Comparison of ENCODE assay signal across 1 cellular context in the genomic region with DNA sequence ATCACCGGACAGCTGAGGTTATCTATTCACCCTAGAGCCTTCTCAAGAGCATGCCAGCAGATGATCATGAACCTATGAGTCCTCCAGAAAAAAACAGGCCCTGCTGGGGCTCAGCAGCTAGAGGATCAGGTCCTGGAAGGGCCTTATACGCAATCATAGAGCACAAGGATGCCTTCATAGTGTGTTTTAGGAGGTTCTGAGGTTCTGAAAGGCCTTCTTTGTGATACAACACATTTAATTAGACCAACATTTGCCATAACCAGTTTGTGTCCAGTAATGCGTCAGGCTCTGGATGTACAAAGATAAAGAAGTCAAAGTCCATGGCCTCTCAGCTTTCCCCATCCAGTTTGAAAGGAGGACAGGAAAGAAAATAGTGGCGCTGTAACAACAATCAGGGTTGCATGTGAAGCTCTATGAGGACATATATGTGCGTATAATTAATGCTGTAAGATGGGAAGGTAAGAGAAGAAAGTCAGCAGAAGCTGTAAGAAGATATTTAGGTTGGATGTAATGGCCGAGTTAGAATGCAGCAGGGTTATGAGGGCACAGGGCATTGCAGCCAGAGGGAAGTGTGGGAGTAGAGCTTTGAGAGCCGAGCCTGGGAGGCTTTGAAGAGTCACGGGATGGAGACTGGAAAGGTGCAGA.
TF ChIP-seq lines count a peak whose summit lies in the region.

No MANE protein-coding gene starts in this region.

TF ChIP-seq in HepG2, 621 proteins besides CTCF, POLR2A, EP300 and RAD21 (continued from another document and continues in another):
- TF ChIP-seq, protein P1, sequence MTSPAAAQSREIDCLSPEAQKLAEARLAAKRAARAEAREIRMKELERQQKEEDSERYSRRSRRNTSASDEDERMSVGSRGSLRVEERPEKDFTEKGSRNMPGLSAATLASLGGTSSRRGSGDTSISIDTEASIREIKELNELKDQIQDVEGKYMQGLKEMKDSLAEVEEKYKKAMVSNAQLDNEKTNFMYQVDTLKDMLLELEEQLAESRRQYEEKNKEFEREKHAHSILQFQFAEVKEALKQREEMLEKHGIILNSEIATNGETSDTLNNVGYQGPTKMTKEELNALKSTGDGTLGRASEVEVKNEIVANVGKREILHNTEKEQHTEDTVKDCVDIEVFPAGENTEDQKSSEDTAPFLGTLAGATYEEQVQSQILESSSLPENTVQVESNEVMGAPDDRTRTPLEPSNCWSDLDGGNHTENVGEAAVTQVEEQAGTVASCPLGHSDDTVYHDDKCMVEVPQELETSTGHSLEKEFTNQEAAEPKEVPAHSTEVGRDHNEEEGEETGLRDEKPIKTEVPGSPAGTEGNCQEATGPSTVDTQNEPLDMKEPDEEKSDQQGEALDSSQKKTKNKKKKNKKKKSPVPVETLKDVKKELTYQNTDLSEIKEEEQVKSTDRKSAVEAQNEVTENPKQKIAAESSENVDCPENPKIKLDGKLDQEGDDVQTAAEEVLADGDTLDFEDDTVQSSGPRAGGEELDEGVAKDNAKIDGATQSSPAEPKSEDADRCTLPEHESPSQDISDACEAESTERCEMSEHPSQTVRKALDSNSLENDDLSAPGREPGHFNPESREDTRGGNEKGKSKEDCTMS (CRISPR knock-in tag; conservative IDR thresholded peaks at IDR 0.05): no peak
- TF ChIP-seq, protein P2, sequence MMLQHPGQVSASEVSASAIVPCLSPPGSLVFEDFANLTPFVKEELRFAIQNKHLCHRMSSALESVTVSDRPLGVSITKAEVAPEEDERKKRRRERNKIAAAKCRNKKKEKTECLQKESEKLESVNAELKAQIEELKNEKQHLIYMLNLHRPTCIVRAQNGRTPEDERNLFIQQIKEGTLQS (CRISPR knock-in tag; IDR thresholded peaks at IDR 0.05): peak; percentile 28; the same call in 1 of the 2 replicates
- TF ChIP-seq IRF2 (CRISPR knock-in tag; IDR thresholded peaks at IDR 0.05) (peak; percentile 48; the same call in 1 of the 2 replicates), ZKSCAN8 (CRISPR knock-in tag; IDR thresholded peaks at IDR 0.05; ENCODE audit: borderline replicate concordance) (peak; percentile 65; the same call in 1 of the 2 replicates), SSRP1 (CRISPR knock-in tag; IDR thresholded peaks at IDR 0.05) (peak; percentile 92), TBX2 (CRISPR knock-in tag; IDR thresholded peaks at IDR 0.05; ENCODE audit: borderline replicate concordance) (peak; percentile 71), TGIF2 (CRISPR knock-in tag; IDR thresholded peaks at IDR 0.05) (0 out of 2 replicates have a peak, but pooled peaks have one; percentile 49), PPARG (CRISPR knock-in tag; conservative IDR thresholded peaks at IDR 0.05) (peak; percentile 70), ZNF550 (CRISPR knock-in tag; IDR thresholded peaks at IDR 0.05; ENCODE audit: borderline replicate concordance) (no peak), THAP11 (CRISPR knock-in tag; IDR thresholded peaks at IDR 0.05) (0 out of 2 replicates have a peak, but pooled peaks have one; percentile 33), SIX4 (CRISPR knock-in tag; IDR thresholded peaks at IDR 0.05) (peak; percentile 89), ZSCAN29 (CRISPR knock-in tag; conservative IDR thresholded peaks at IDR 0.05) (0 out of 2 replicates have a peak, but pooled peaks have one; percentile 31), FOXK2 (IDR thresholded peaks at IDR 0.05) (no peak), RCOR2 (CRISPR knock-in tag; IDR thresholded peaks at IDR 0.05) (peak; percentile 85), EHMT2 (IDR thresholded peaks at IDR 0.05; ENCODE audit: borderline replicate concordance, low read depth, low read length) (0 out of 2 replicates have a peak, but pooled peaks have one; percentile 85), POLR2AphosphoS5 (IDR thresholded peaks at IDR 0.05; ENCODE audit: low read depth, low read length) (peak; percentile 32; the same call in 1 of the 2 replicates), KDM3A (CRISPR knock-in tag; IDR thresholded peaks at IDR 0.05; ENCODE audit: low read depth) (0 out of 2 replicates have a peak, but pooled peaks have one; percentile 49), PITX1 (CRISPR knock-in tag; IDR thresholded peaks at IDR 0.05) (0 out of 2 replicates have a peak, but pooled peaks have one; percentile 35), ZFP1 (CRISPR knock-in tag; IDR thresholded peaks at IDR 0.05) (peak; percentile 81; the same call in 1 of the 2 replicates), CEBPG (CRISPR knock-in tag; IDR thresholded peaks at IDR 0.05) (peak; percentile 51), FOXJ3 (CRISPR knock-in tag; IDR thresholded peaks at IDR 0.05; ENCODE audit: borderline replicate concordance) (peak; percentile 67; the same call in 1 of the 2 replicates), CBX2 (IDR thresholded peaks at IDR 0.05; ENCODE audit: low read depth, low read length) (no peak), CBX2 (CRISPR knock-in tag; IDR thresholded peaks at IDR 0.05; ENCODE audit: low read depth) (no peak), SMARCE1 (IDR thresholded peaks at IDR 0.05; ENCODE audit: borderline replicate concordance) (no peak), NCOA2 (CRISPR knock-in tag; IDR thresholded peaks at IDR 0.05) (peak; percentile 84), ZNF317 (CRISPR knock-in tag; IDR thresholded peaks at IDR 0.05) (peak; percentile 89), ZNF644 (CRISPR knock-in tag; IDR thresholded peaks at IDR 0.05; ENCODE audit: low read depth) (peak; percentile 90), FOXP1 (IDR thresholded peaks at IDR 0.05) (no peak), FOXP1 (CRISPR knock-in tag; IDR thresholded peaks at IDR 0.05) (peak; percentile 56), ZMYM3 (CRISPR knock-in tag; IDR thresholded peaks at IDR 0.05) (peak; percentile 59; the same call in 1 of the 2 replicates), SIX1 (CRISPR knock-in tag; IDR thresholded peaks at IDR 0.05; ENCODE audit: borderline replicate concordance) (peak; percentile 93), GATA4 (IDR thresholded peaks at IDR 0.05; ENCODE audit: borderline replicate concordance, low read depth) (peak; percentile 54; the same call in 1 of the 2 replicates)
- TF ChIP-seq, protein P3, sequence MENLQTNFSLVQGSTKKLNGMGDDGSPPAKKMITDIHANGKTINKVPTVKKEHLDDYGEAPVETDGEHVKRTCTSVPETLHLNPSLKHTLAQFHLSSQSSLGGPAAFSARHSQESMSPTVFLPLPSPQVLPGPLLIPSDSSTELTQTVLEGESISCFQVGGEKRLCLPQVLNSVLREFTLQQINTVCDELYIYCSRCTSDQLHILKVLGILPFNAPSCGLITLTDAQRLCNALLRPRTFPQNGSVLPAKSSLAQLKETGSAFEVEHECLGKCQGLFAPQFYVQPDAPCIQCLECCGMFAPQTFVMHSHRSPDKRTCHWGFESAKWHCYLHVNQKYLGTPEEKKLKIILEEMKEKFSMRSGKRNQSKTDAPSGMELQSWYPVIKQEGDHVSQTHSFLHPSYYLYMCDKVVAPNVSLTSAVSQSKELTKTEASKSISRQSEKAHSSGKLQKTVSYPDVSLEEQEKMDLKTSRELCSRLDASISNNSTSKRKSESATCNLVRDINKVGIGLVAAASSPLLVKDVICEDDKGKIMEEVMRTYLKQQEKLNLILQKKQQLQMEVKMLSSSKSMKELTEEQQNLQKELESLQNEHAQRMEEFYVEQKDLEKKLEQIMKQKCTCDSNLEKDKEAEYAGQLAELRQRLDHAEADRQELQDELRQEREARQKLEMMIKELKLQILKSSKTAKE (CRISPR knock-in tag; IDR thresholded peaks at IDR 0.05; ENCODE audit: borderline replicate concordance): peak; percentile 16; the same call in 1 of the 2 replicates
- TF ChIP-seq, protein P4, sequence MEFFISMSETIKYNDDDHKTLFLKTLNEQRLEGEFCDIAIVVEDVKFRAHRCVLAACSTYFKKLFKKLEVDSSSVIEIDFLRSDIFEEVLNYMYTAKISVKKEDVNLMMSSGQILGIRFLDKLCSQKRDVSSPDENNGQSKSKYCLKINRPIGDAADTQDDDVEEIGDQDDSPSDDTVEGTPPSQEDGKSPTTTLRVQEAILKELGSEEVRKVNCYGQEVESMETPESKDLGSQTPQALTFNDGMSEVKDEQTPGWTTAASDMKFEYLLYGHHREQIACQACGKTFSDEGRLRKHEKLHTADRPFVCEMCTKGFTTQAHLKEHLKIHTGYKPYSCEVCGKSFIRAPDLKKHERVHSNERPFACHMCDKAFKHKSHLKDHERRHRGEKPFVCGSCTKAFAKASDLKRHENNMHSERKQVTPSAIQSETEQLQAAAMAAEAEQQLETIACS (CRISPR knock-in tag; IDR thresholded peaks at IDR 0.05): no peak
- TF ChIP-seq, protein P5, sequence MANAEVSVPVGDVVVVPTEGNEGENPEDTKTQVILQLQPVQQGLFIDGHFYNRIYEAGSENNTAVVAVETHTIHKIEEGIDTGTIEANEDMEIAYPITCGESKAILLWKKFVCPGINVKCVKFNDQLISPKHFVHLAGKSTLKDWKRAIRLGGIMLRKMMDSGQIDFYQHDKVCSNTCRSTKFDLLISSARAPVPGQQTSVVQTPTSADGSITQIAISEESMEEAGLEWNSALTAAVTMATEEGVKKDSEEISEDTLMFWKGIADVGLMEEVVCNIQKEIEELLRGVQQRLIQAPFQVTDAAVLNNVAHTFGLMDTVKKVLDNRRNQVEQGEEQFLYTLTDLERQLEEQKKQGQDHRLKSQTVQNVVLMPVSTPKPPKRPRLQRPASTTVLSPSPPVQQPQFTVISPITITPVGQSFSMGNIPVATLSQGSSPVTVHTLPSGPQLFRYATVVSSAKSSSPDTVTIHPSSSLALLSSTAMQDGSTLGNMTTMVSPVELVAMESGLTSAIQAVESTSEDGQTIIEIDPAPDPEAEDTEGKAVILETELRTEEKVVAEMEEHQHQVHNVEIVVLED (CRISPR knock-in tag; IDR thresholded peaks at IDR 0.05; ENCODE audit: borderline replicate concordance): no peak
- TF ChIP-seq, protein P6, sequence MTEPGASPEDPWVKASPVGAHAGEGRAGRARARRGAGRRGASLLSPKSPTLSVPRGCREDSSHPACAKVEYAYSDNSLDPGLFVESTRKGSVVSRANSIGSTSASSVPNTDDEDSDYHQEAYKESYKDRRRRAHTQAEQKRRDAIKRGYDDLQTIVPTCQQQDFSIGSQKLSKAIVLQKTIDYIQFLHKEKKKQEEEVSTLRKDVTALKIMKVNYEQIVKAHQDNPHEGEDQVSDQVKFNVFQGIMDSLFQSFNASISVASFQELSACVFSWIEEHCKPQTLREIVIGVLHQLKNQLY (CRISPR knock-in tag; IDR thresholded peaks at IDR 0.05): peak; percentile 43; the same call in 1 of the 2 replicates
- TF ChIP-seq, protein P7, sequence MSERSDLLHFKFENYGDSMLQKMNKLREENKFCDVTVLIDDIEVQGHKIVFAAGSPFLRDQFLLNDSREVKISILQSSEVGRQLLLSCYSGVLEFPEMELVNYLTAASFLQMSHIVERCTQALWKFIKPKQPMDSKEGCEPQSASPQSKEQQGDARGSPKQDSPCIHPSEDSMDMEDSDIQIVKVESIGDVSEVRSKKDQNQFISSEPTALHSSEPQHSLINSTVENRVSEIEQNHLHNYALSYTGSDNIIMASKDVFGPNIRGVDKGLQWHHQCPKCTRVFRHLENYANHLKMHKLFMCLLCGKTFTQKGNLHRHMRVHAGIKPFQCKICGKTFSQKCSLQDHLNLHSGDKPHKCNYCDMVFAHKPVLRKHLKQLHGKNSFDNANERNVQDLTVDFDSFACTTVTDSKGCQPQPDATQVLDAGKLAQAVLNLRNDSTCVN (CRISPR knock-in tag; IDR thresholded peaks at IDR 0.05; ENCODE audit: borderline replicate concordance): peak; percentile 90; the same call in 1 of the 2 replicates
- TF ChIP-seq, protein P8, sequence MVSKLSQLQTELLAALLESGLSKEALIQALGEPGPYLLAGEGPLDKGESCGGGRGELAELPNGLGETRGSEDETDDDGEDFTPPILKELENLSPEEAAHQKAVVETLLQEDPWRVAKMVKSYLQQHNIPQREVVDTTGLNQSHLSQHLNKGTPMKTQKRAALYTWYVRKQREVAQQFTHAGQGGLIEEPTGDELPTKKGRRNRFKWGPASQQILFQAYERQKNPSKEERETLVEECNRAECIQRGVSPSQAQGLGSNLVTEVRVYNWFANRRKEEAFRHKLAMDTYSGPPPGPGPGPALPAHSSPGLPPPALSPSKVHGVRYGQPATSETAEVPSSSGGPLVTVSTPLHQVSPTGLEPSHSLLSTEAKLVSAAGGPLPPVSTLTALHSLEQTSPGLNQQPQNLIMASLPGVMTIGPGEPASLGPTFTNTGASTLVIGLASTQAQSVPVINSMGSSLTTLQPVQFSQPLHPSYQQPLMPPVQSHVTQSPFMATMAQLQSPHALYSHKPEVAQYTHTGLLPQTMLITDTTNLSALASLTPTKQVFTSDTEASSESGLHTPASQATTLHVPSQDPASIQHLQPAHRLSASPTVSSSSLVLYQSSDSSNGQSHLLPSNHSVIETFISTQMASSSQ (IDR thresholded peaks at IDR 0.05; ENCODE audit: low read depth): no peak
- TF ChIP-seq, protein P8 (CRISPR knock-in tag; IDR thresholded peaks at IDR 0.05; ENCODE audit: borderline replicate concordance): peak; percentile 52; the same call in 1 of the 2 replicates
- TF ChIP-seq, protein P9, sequence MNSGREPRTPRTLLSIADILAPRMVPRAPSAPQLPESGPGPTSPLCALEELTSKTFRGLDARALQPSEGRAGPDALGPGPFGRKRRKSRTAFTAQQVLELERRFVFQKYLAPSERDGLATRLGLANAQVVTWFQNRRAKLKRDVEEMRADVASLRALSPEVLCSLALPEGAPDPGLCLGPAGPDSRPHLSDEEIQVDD (CRISPR knock-in tag; IDR thresholded peaks at IDR 0.05; ENCODE audit: borderline replicate concordance): no peak
